22 cellular contexts compared by ENCODE assay signal in the genomic region with DNA sequence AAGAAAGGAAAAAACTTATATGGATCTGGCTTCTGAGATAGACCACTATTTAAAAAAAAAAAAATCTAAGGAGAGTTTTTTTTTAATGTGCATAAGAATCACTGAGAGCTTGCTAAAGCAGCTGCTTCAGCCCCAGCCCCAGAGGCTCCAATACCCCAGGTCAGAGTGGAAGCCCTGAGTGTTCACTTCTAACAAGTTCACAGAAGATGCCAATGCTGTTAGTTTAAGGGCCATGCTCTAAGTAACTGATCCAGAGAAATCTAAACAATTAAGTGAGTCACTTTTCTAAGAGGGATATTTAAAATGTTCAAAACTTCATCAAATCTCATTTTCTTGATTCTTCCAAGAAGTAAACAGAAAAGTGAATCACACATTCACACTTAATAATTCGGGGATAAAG.
DNase-seq lines count a peak whose midpoint lies in the region; ATAC-seq and TF ChIP-seq lines count a peak whose summit lies in the region.
"Had no signal": no experiment of that assay in that cellular context is flagged by ENCODE, and none has a peak within 500 bp of the region (broad histone marks: within the 10 kb centered on the region; RNA-seq: fewer than 3 reads in every experiment).

No MANE protein-coding gene starts in this region.

- no peaks in the 10 kb centered on the region for H3K9me3 Mint-ChIP-seq in HFFc6

- POLR2A ChIA-PET in AG04450 (lab: Yijun Ruan, JAX) = interaction anchor here (0.7 kb wide), 1 partner anchor 58 kb away, joined by 3 read pairs; no protein-coding TSS in a partner anchor

- no peak overlapping the region for H3K27ac Mint-ChIP-seq in HFFc6
- H3K27ac Mint-ChIP-seq: B cell had no signal

- no peak for ATAC-seq in HG02938 (IDR thresholded peaks at IDR 0.05; ENCODE audit: unreplicated experiment)

- H3K4me3 ChIP-seq in AG04450 (ENCODE audit: low read depth, low read length) = no peak overlapping the region

- no peak overlapping the region for H3K27ac ChIP-seq in AG04450 (ENCODE audit: low read depth, low read length)
- H3K27ac ChIP-seq: 22Rv1, HL-60 had no signal

- H3K27me3 ChIP-seq in AG04450 (ENCODE audit: control insufficient read depth, insufficient read depth, low read length) = no peaks in the 10 kb centered on the region

- H3K4me1 Mint-ChIP-seq in HFFc6 (ENCODE audit: low read depth) = peaks cover 15% of the 10 kb centered on the region
- H3K4me1 Mint-ChIP-seq: B cell had no signal

- H3K9me3 ChIP-seq in AG04450 (ENCODE audit: control insufficient read depth, insufficient read depth, low read length) = no peaks in the 10 kb centered on the region
- H3K9me3 ChIP-seq: SK-N-SH had no signal

- no peak overlapping the region for H3K4me3 Mint-ChIP-seq in HFFc6
- H3K4me3 Mint-ChIP-seq: B cell had no signal

- no peaks in the 10 kb centered on the region for H3K36me3 Mint-ChIP-seq in HFFc6 (ENCODE audit: low read depth)

- CTCF ChIA-PET in AG04450 (lab: Charles Lee) = interaction anchor here (0.6 to 1.5 kb wide), 4 partner anchors 10 to 1227 kb away, joined by 3 to 6 read pairs (median 3); no protein-coding TSS in a partner anchor

- DNase-seq in AG04450 (ENCODE audit: low read depth, low spot score) (peak; percentile 16), HFFc6 (peak; percentile 3), astrocyte of the hippocampus (ENCODE audit: low read depth, low spot score) (peak; percentile 4), iris pigment epithelial cell (ENCODE audit: low read depth) (peak; percentile 39), NCI-H524 (lab: John Stamatoyannopoulos, UW) (no peak), NCI-H146 treated with DMSO at 0.1 percent for 48 hours (lab: John Stamatoyannopoulos, UW; ENCODE audit: unreplicated experiment) (no peak)
- no peak for DNase-seq in effector CD8-positive, alpha-beta T cell (lab: John Stamatoyannopoulos, UW)
- DNase-seq: DMS79 treated with DMSO at 0.1 percent for 48 hours, GDM1, MM.1S, NCI-H1092, NCI-H1436 treated with DMSO at 0.1 percent for 48 hours, NCI-H2081, NCI-H446 treated with DMSO at 0.1 percent for 48 hours, NCI-H82, OCI-M1, Right ventricle myocardium superior, SK-N-SH had no signal

- no peak for TF ChIP-seq CTCF in AG04450 (IDR thresholded peaks at IDR 0.05; ENCODE audit: low read depth, low read length)
- TF ChIP-seq CTCF in HFFc6 (IDR thresholded peaks at IDR 0.05) = no peak

- no peaks in the 10 kb centered on the region for H3K27me3 Mint-ChIP-seq in HFFc6 (ENCODE audit: insufficient read depth)
- H3K27me3 Mint-ChIP-seq: B cell had no signal

Comparison
In these comparisons a context has a peak if more than half of its experiments do, and no peak if none do; other contexts are left out.
1. DNase-seq: peak in AG04450 (single experiment), HFFc6 (single experiment), astrocyte of the hippocampus (single experiment) and iris pigment epithelial cell (single experiment); none in NCI-H524 (0 of 2), NCI-H146 treated with DMSO at 0.1 percent for 48 hours (single experiment) and effector CD8-positive, alpha-beta T cell (single experiment).